Comparison of ENCODE assay signal across 8 cellular contexts in the genomic region with DNA sequence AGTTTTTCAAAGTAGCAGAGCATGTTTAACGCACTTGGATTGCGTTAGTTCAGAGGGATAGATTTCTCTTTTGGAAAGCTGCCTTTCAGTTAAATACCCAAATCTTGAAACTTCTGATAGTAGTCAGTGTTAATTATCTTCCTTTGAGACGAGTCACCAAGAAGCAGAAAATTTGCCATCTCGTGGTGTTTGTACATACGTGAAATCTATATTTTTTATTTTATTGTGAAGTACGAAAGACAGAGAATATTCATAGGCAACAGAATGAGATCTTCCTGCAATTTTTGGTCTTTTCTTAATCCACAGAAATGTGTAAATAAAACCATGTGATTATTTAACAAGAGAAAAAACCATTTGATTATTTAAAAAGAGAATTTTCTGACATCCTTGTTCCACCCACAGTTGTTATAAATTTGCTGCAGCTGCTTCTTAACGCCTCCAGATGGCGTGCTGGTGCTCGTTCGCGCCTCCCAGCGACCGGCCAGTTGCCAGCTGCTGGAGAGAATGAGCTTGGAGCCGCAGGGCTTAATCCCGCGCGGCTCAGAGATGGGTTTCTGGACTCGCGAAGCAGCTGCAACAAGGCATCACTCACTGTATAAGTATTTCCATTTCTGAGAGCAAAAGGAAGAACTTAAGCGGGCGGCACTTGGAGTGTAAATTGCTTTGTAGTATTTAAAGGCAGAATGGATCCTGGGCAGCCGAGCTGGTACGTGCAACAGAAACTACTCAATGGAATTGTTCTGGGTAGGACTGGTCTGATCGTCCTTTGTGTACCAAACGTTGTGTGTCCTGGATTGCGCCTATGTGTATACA. TPM values are rescaled to one million over a fixed set of nuclear protein-coding genes. Genes with fewer than 3 reads are reported as not detected.
DNase-seq lines count a peak whose midpoint lies in the region; ATAC-seq and TF ChIP-seq lines count a peak whose summit lies in the region.

No MANE protein-coding gene starts in this region.

- TF ChIP-seq RAD21 in neural cell (conservative IDR thresholded peaks at IDR 0.05) = peak; percentile 81

- TF ChIP-seq EP300 in neural cell (conservative IDR thresholded peaks at IDR 0.05; ENCODE audit: poor library complexity, severe bottlenecking) = no peak

- peak; percentile 95 for TF ChIP-seq CTCF in neural cell (IDR thresholded peaks at IDR 0.05; ENCODE audit: poor library complexity, severe bottlenecking)

- H3K9me3 ChIP-seq in neural cell (ENCODE audit: low read length) = no peaks in the 10 kb centered on the region

- H3K27me3 Mint-ChIP-seq in activated CD4-positive, alpha-beta T cell treated with anti-CD3 and anti-CD28 coated beads, Interleukin-2, amount 10 ng/mL, durations not matched to agents 7 days and 5 days = no peaks in the 10 kb centered on the region

- ATAC-seq in GM19395 (IDR thresholded peaks at IDR 0.05; ENCODE audit: unreplicated experiment) (peak; percentile 97), HG03378 (IDR thresholded peaks at IDR 0.05; ENCODE audit: unreplicated experiment) (peak; percentile 90)

- peak overlapping the region; percentile 9 for H2AFZ ChIP-seq in neural cell (ENCODE audit: low read depth, low read length)

- H3K9ac ChIP-seq in neural cell (ENCODE audit: low read length) = no peak overlapping the region

- H3K4me3 ChIP-seq in neural cell (ENCODE audit: low read length) = peak overlapping the region; percentile 55

- no peak overlapping the region for H3K27ac ChIP-seq in neural cell (ENCODE audit: low read length)

- no peaks in the 10 kb centered on the region for H3K9me3 Mint-ChIP-seq in activated CD4-positive, alpha-beta T cell treated with anti-CD3 and anti-CD28 coated beads, Interleukin-2, amount 10 ng/mL, durations not matched to agents 7 days and 5 days

- H3K9me2 ChIP-seq in neural cell (ENCODE audit: insufficient read depth, low read length) = no peaks in the 10 kb centered on the region

- no peaks in the 10 kb centered on the region for H3F3A ChIP-seq in neural cell (ENCODE audit: insufficient read depth, low read length, poor library complexity, severe bottlenecking)

- no peak overlapping the region for H3K27ac Mint-ChIP-seq in activated CD4-positive, alpha-beta T cell treated with anti-CD3 and anti-CD28 coated beads, Interleukin-2, amount 10 ng/mL, durations not matched to agents 7 days and 5 days

- no peaks in the 10 kb centered on the region for H4K20me1 ChIP-seq in neural cell (ENCODE audit: insufficient read depth)

- no peaks in the 10 kb centered on the region for H3K36me3 ChIP-seq in neural cell (ENCODE audit: insufficient read depth, low read length)

- H3K4me1 Mint-ChIP-seq in activated CD4-positive, alpha-beta T cell treated with anti-CD3 and anti-CD28 coated beads, Interleukin-2, amount 10 ng/mL, durations not matched to agents 7 days and 5 days = peaks cover 2% of the 10 kb centered on the region

- DNase-seq in DMS 273 treated with DMSO at 0.1 percent for 48 hours (lab: John Stamatoyannopoulos, UW) = peak; percentile 60
- peak; percentile 77 for DNase-seq in NCI-H345 (lab: John Stamatoyannopoulos, UW)
- peak; percentile 29 for DNase-seq in activated CD4-positive, alpha-beta T cell treated with anti-CD3 and anti-CD28 coated beads, Interleukin-2, amount 10 ng/mL, durations not matched to agents 7 days and 5 days
- DNase-seq in fibroblast of peridontal ligament (ENCODE audit: extremely low read depth) = peak; percentile 19
- no peak for DNase-seq in activated CD4-positive, CD25-positive, alpha-beta regulatory T cell treated with anti-CD3 and anti-CD28 coated beads, Interleukin-2, amount 50 U/mL, for 72 hours

- no peaks in the 10 kb centered on the region for H3K27me3 ChIP-seq in neural cell (ENCODE audit: insufficient read depth, low read depth, low read length)

- H3K79me2 ChIP-seq in neural cell (replicated peaks; ENCODE audit: insufficient read depth, low read length) = no peaks in the 10 kb centered on the region

- POLR2A ChIA-PET in activated CD4-positive, alpha-beta T cell treated with anti-CD3 and anti-CD28 coated beads, Interleukin-2, amount 10 ng/mL, durations not matched to agents 7 days and 5 days (lab: Charles Lee) = no interaction called here

- no peak overlapping the region for H3K4me3 Mint-ChIP-seq in activated CD4-positive, alpha-beta T cell treated with anti-CD3 and anti-CD28 coated beads, Interleukin-2, amount 10 ng/mL, durations not matched to agents 7 days and 5 days

- peak overlapping the region; percentile 9 for H3K4me2 ChIP-seq in neural cell (ENCODE audit: low read length)

- H3K36me3 Mint-ChIP-seq in activated CD4-positive, alpha-beta T cell treated with anti-CD3 and anti-CD28 coated beads, Interleukin-2, amount 10 ng/mL, durations not matched to agents 7 days and 5 days (ENCODE audit: low read depth) = no peaks in the 10 kb centered on the region

- CTCF ChIA-PET in activated CD4-positive, alpha-beta T cell treated with anti-CD3 and anti-CD28 coated beads, Interleukin-2, amount 10 ng/mL, durations not matched to agents 7 days and 5 days (lab: Charles Lee) = interaction anchor here (1.0 kb wide), 1 partner anchor 11 kb away, joined by 3 read pairs; no protein-coding TSS in a partner anchor

TF ChIP-seq in neural cell, 6 proteins besides CTCF, POLR2A, EP300 and RAD21:
- TF ChIP-seq TAF1 (IDR thresholded peaks at IDR 0.05; ENCODE audit: low read depth) = no peak
- peak; percentile 91 for TF ChIP-seq SMC3 (conservative IDR thresholded peaks at IDR 0.05; ENCODE audit: poor library complexity)
- no peak for TF ChIP-seq MXI1 (conservative IDR thresholded peaks at IDR 0.05; ENCODE audit: poor library complexity, severe bottlenecking)
- no peak for TF ChIP-seq EZH2 (IDR thresholded peaks at IDR 0.05; ENCODE audit: borderline replicate concordance, insufficient read depth, low read length, poor library complexity, severe bottlenecking)
- TF ChIP-seq, protein P1, sequence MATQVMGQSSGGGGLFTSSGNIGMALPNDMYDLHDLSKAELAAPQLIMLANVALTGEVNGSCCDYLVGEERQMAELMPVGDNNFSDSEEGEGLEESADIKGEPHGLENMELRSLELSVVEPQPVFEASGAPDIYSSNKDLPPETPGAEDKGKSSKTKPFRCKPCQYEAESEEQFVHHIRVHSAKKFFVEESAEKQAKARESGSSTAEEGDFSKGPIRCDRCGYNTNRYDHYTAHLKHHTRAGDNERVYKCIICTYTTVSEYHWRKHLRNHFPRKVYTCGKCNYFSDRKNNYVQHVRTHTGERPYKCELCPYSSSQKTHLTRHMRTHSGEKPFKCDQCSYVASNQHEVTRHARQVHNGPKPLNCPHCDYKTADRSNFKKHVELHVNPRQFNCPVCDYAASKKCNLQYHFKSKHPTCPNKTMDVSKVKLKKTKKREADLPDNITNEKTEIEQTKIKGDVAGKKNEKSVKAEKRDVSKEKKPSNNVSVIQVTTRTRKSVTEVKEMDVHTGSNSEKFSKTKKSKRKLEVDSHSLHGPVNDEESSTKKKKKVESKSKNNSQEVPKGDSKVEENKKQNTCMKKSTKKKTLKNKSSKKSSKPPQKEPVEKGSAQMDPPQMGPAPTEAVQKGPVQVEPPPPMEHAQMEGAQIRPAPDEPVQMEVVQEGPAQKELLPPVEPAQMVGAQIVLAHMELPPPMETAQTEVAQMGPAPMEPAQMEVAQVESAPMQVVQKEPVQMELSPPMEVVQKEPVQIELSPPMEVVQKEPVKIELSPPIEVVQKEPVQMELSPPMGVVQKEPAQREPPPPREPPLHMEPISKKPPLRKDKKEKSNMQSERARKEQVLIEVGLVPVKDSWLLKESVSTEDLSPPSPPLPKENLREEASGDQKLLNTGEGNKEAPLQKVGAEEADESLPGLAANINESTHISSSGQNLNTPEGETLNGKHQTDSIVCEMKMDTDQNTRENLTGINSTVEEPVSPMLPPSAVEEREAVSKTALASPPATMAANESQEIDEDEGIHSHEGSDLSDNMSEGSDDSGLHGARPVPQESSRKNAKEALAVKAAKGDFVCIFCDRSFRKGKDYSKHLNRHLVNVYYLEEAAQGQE (IDR thresholded peaks at IDR 0.05; ENCODE audit: borderline replicate concordance) = no peak
TF ChIP-seq in neural cell: peak in this region for 1.

RNA-seq across cellular contexts. Expression of gene SLITRK3, which starts 10.5 kb away (rescaled TPM):
- total RNA-seq in activated CD4-positive, alpha-beta T cell treated with anti-CD3 and anti-CD28 coated beads, Interleukin-2, amount 10 ng/mL, durations not matched to agents 7 days and 5 days = not detected
- polyA plus RNA-seq in neural cell = 1.2 and 1.8 TPM in 2 replicates
- 5.9 and 6.3 TPM in 2 replicates for polyA minus RNA-seq in neural cell
